20 cellular contexts compared by ENCODE assay signal in the genomic region with DNA sequence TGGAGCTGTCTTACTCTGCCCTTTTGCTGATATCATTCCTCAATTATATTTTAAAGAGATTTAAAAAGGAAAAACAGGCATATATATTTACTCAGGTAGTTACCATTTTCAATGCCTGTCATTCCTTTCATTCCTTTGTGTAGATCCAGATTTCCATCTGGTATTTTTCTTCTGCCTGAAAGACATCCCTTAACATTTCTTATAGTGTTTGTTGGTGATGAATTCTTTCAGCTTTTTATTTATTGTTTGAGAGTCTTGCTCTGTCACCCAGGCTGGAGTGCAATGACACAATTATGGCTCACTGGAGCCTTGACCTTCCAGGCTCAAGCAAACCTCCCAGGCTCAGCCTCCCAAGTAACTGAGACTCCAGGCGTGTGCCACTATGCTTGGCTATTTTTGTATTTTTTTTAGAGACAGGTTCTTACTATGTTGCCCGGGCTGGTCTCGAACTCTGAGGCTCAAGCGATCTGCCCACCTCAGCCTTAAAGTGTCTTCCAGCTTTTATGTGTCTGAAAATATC. TPM values are rescaled to one million over a fixed set of nuclear protein-coding genes. Genes with fewer than 3 reads are reported as not detected.
DNase-seq lines count a peak whose midpoint lies in the region; ATAC-seq, FAIRE-seq and TF ChIP-seq lines count a peak whose summit lies in the region.
"Had no signal": no experiment of that assay in that cellular context is flagged by ENCODE, and none has a peak within 500 bp of the region (broad histone marks: within the 10 kb centered on the region; RNA-seq: fewer than 3 reads in every experiment).

No MANE protein-coding gene starts in this region.

- intact Hi-C loops in HepG2 (cut with micrococcal nuclease; ENCODE audit: unreplicated experiment) (no loop called here), right lobe of liver (cut with DNase I) (no loop called here)

- H3K4me2 ChIP-seq in HepG2 (ENCODE audit: low read depth, low read length), result no peak overlapping the region
- H3K4me2 ChIP-seq: A549, KMS-11 had no signal

- H4K20me1 ChIP-seq in HepG2 (ENCODE audit: insufficient read depth, low read length), result peaks cover 12% of the 10 kb centered on the region; the same call in 1 of the 2 replicates

- CTCF ChIA-PET in HepG2 (lab: Yijun Ruan, JAX; ENCODE audit: low intra/inter-chr PET ratio, low total read pairs), result no interaction called here

- no peaks in the 10 kb centered on the region for H3K36me3 Mint-ChIP-seq in glutamatergic neuron (ENCODE audit: unreplicated experiment)

- H3K4me1 Mint-ChIP-seq in glutamatergic neuron (ENCODE audit: low read depth, unreplicated experiment), result peaks cover 9% of the 10 kb centered on the region

- H3K4me1 ChIP-seq in HepG2 (ENCODE audit: insufficient read depth, low read length), result peaks cover 47% of the 10 kb centered on the region
- peaks cover 0 to 43% (median 7%) of the 10 kb centered on the region in 4 donors for H3K4me1 ChIP-seq in right lobe of liver
- H3K4me1 ChIP-seq in SJSA1 (replicated peaks), result peaks cover 16% of the 10 kb centered on the region
- H3K4me1 ChIP-seq in suprapubic skin, result peaks cover 10% of the 10 kb centered on the region

- H3K9ac ChIP-seq in HepG2 (ENCODE audit: insufficient read depth, low read depth, low read length), result no peak overlapping the region
- H3K9ac ChIP-seq: KMS-11 had no signal

- DNase-seq in HepG2 (ENCODE audit: low spot score), result no peak
- DNase-seq in right lobe of liver, result no peak
- peak; percentile 48 to 51 for DNase-seq in SJSA1 (ENCODE audit: low read depth in 1 of 2, low spot score in 2 of 2)
- no peak for DNase-seq in glutamatergic neuron
- no peak for DNase-seq in suprapubic skin (ENCODE audit: low spot score in 2 of 2)
- DNase-seq in NCI-H2081 treated with DMSO at 0.1 percent for 48 hours (lab: John Stamatoyannopoulos, UW), result no peak
- no peak for DNase-seq in NCI-H774 (lab: John Stamatoyannopoulos, UW)
- DNase-seq: Calu3, GDM1, NCI-H1417, NCI-H1930, NCI-H2171 treated with DMSO at 0.1 percent for 48 hours, SHP77, SW 1271 had no signal

- H3K27ac ChIP-seq in HepG2 (ENCODE audit: extremely low read length, insufficient read depth, low read length) (no peak overlapping the region), right lobe of liver (peak overlapping the region in 1 of 3 donors; percentile 50), SJSA1 (peak overlapping the region; percentile 51; the same call in 1 of the 2 replicates), suprapubic skin (no peak overlapping the region)
- H3K27ac ChIP-seq: A549, KMS-11 had no signal

- no peaks in the 10 kb centered on the region for H3K9me3 ChIP-seq in HepG2 (ENCODE audit: low read length)
- no peaks in the 10 kb centered on the region for H3K9me3 ChIP-seq in right lobe of liver
- no peaks in the 10 kb centered on the region for H3K9me3 ChIP-seq in SJSA1 (replicated peaks)
- H3K9me3 ChIP-seq in suprapubic skin, result no peaks in the 10 kb centered on the region
- H3K9me3 ChIP-seq: A549 had no signal

- ATAC-seq in HepG2, result no peak
- ATAC-seq in right lobe of liver, result no peak
- ATAC-seq in GM21619 (IDR thresholded peaks at IDR 0.05; ENCODE audit: unreplicated experiment), result no peak
- ATAC-seq: A549 had no signal

- H3K27me3 Mint-ChIP-seq in glutamatergic neuron (ENCODE audit: unreplicated experiment), result peaks cover 2% of the 10 kb centered on the region

- POLR2A ChIA-PET in HepG2 (lab: Yijun Ruan, JAX), result no interaction called here

- peak overlapping the region; percentile 12 for H3K27ac Mint-ChIP-seq in glutamatergic neuron (ENCODE audit: unreplicated experiment)

- H3K4me3 Mint-ChIP-seq in glutamatergic neuron (ENCODE audit: unreplicated experiment), result no peak overlapping the region

- no peak overlapping the region for H2AFZ ChIP-seq in HepG2 (ENCODE audit: low read length)

- H3K4me3 ChIP-seq in HepG2 (replicated peaks in 1 of 3; ENCODE audit: insufficient read depth in 1 of 3, low read depth in 2 of 3, low read length in 3 of 3) (no peak overlapping the region), right lobe of liver (no peak overlapping the region), SJSA1 (no peak overlapping the region), suprapubic skin (no peak overlapping the region)
- H3K4me3 ChIP-seq: A549 had no signal

- TSS peak; percentile 8 for BruUV-seq in HepG2 (replicated peaks; lab: Mats Ljungman, UMichigan)

- no peak for TF ChIP-seq CTCF in HepG2 (CRISPR knock-in tag; IDR thresholded peaks at IDR 0.05)
- no peak for TF ChIP-seq CTCF in right lobe of liver (IDR thresholded peaks at IDR 0.05)
- TF ChIP-seq CTCF in glutamatergic neuron (IDR thresholded peaks at IDR 0.05; ENCODE audit: partially characterized antibody, unreplicated experiment), result no peak
- no peak for TF ChIP-seq CTCF in suprapubic skin (IDR thresholded peaks at IDR 0.05)

- H3K9me3 Mint-ChIP-seq in glutamatergic neuron (ENCODE audit: unreplicated experiment), result peaks cover 4% of the 10 kb centered on the region

- peaks cover 61% of the 10 kb centered on the region for H3K79me2 ChIP-seq in HepG2 (ENCODE audit: insufficient read depth, low read length)

- no peak for FAIRE-seq in HepG2 (lab: Jason Lieb, UNC)
- FAIRE-seq: A549, GM12892, RCC 7860 had no signal

- H3K27me3 ChIP-seq in HepG2 (ENCODE audit: control insufficient read depth in 1 of 2, insufficient read depth in 2 of 2, low read length in 2 of 2) (no peaks in the 10 kb centered on the region), right lobe of liver (no peaks in the 10 kb centered on the region), SJSA1 (replicated peaks) (no peaks in the 10 kb centered on the region), suprapubic skin (no peaks in the 10 kb centered on the region)

- peaks cover 1 to 22% of the 10 kb centered on the region in 2 experiments; a peak in 3 of 5 replicates for H3K36me3 ChIP-seq in HepG2 (replicated peaks in 1 of 2; ENCODE audit: control insufficient read depth in 1 of 2, insufficient read depth in 2 of 2, low read length in 2 of 2)
- H3K36me3 ChIP-seq in right lobe of liver, result no peaks in the 10 kb centered on the region
- peaks cover 23% of the 10 kb centered on the region for H3K36me3 ChIP-seq in SJSA1
- H3K36me3 ChIP-seq in suprapubic skin, result peaks cover 11% of the 10 kb centered on the region

- WGBS in HepG2 (ENCODE audit: low lambda C conversion rate), result 99% methylated on average over 4 of the region's 4 CpGs
- WGBS in right lobe of liver (ENCODE audit: insufficient coverage, low coverage, low lambda C conversion rate, missing lambda C conversion rate), result 88% methylated on average over 4 of the region's 4 CpGs
- 95% methylated on average over 4 of the region's 4 CpGs for WGBS in suprapubic skin

- TF ChIP-seq POLR2A in HepG2 (IDR thresholded peaks at IDR 0.05; ENCODE audit: insufficient read depth in 1 of 2, low read depth in 2 of 2, low read length in 2 of 2) (no peak), right lobe of liver (IDR thresholded peaks at IDR 0.05) (no peak), suprapubic skin (IDR thresholded peaks at IDR 0.05) (no peak)

- TF ChIP-seq RAD21 in HepG2 (CRISPR knock-in tag; IDR thresholded peaks at IDR 0.05), result no peak

- TF ChIP-seq EP300 in HepG2 (IDR thresholded peaks at IDR 0.05; ENCODE audit: low read depth in 2 of 2, low read length in 2 of 2) (no peak), HepG2 (CRISPR knock-in tag; IDR thresholded peaks at IDR 0.05; ENCODE audit: borderline replicate concordance) (no peak), suprapubic skin (IDR thresholded peaks at IDR 0.05) (no peak)

- in situ Hi-C loops in HepG2 (cut with HindIII; ENCODE audit: extremely low pct_ligation_motif_present, low pct_unique_long_range_greater_than_20kb), result no loop called here

RNA-seq across cellular contexts. Expression of gene POM121, which starts 5.6 kb away (rescaled TPM):
- total RNA-seq in HepG2 (2016; rRNA removed; fragmentation: Illumina TruSeq; extraction: Trizol) (8.4 and 12.7 TPM in 2 replicates), right lobe of liver (10 to 100 TPM; 14.2 to 19.0 (median 16.6) TPM), glutamatergic neuron (ENCODE audit: unreplicated experiment) (50.9 TPM), suprapubic skin (10 to 100 TPM; 23.4 to 38.2 (median 30.2) TPM)
- total RNA-seq in HepG2 (2016; cell fraction: cytosol; rRNA removed; fragmentation: Illumina TruSeq; extraction: Trizol; ENCODE audit: low read depth), result 7.3 and 8.9 TPM in 2 replicates
- total RNA-seq in HepG2 (2016; cell fraction: insoluble cytoplasmic fraction; rRNA removed; fragmentation: Illumina TruSeq; extraction: Trizol), result 8.1 and 12.1 TPM in 2 replicates
- total RNA-seq in HepG2 (2016; cell fraction: membrane; rRNA removed; fragmentation: Illumina TruSeq; extraction: Trizol), result 9.6 and 11.2 TPM in 2 replicates
- 15.4 and 17.1 TPM in 2 replicates for total RNA-seq in HepG2 (2016; cell fraction: nucleus; rRNA removed; fragmentation: Illumina TruSeq; extraction: Trizol)
- 9.2 and 10.3 TPM in 2 replicates for polyA plus RNA-seq in HepG2 (2011; rRNA removed)
- 6.9 and 7.8 TPM in 2 replicates for polyA plus RNA-seq in HepG2 (2011; cell fraction: cytosol; rRNA removed)
- 26.7 and 30.4 TPM in 2 replicates for polyA plus RNA-seq in HepG2 (2011; cell fraction: nucleus; rRNA removed)
- 24.9 and 31.2 TPM in 2 replicates for polyA plus RNA-seq in HepG2 (2012)
- 2.0 and 2.4 TPM in 2 replicates for polyA plus RNA-seq in HepG2 (2016; cell fraction: cytosol; fragmentation: Illumina TruSeq; extraction: Trizol; ENCODE audit: low read depth)
- 28.5 and 38.3 TPM in 2 replicates for polyA plus RNA-seq in HepG2 (2016; cell fraction: insoluble cytoplasmic fraction; fragmentation: Illumina TruSeq; extraction: Trizol; ENCODE audit: low read depth)
- 10.4 and 10.5 TPM in 2 replicates for polyA plus RNA-seq in HepG2 (2016; cell fraction: membrane; fragmentation: Illumina TruSeq; extraction: Trizol; ENCODE audit: low read depth)
- polyA plus RNA-seq in HepG2 (2016; cell fraction: nucleus; fragmentation: Illumina TruSeq; extraction: Trizol; ENCODE audit: insufficient read depth, low read depth), result 58.9 and 64.1 TPM in 2 replicates
- polyA minus RNA-seq in HepG2 (2011; rRNA and poly(A)+ RNA removed; ENCODE audit: low replicate concordance), result 14.3 and 15.0 TPM in 2 replicates
- polyA minus RNA-seq in HepG2 (2011; cell fraction: cytosol; rRNA and poly(A)+ RNA removed), result 13.8 and 14.0 TPM in 2 replicates
- polyA minus RNA-seq in HepG2 (2011; cell fraction: nucleus; rRNA and poly(A)+ RNA removed), result 13.9 and 14.9 TPM in 2 replicates
- total RNA-seq in SJSA1 (2014; rRNA removed; shearing (Covaris generic)), result 5.4 and 5.8 TPM in 2 replicates

RNA-seq across cellular contexts. Expression of gene TRIM74, which starts 50.0 kb away (rescaled TPM):
- total RNA-seq in HepG2 (2016; rRNA removed; fragmentation: Illumina TruSeq; extraction: Trizol) (0.88 and 1.4 TPM in 2 replicates), right lobe of liver (under 1 TPM in 4 of 6 experiments, not detected in 2; 0.35 to 0.88 (median 0.72) TPM), glutamatergic neuron (ENCODE audit: unreplicated experiment) (2.9 TPM), suprapubic skin (not detected)
- total RNA-seq in HepG2 (2016; cell fraction: cytosol; rRNA removed; fragmentation: Illumina TruSeq; extraction: Trizol; ENCODE audit: low read depth), result 0.71 TPM in 1 of 2 replicates, not detected in the other
- total RNA-seq in HepG2 (2016; cell fraction: insoluble cytoplasmic fraction; rRNA removed; fragmentation: Illumina TruSeq; extraction: Trizol), result 0.94 and 2.2 TPM in 2 replicates
- total RNA-seq in HepG2 (2016; cell fraction: membrane; rRNA removed; fragmentation: Illumina TruSeq; extraction: Trizol), result 0.37 and 0.72 TPM in 2 replicates
- total RNA-seq in HepG2 (2016; cell fraction: nucleus; rRNA removed; fragmentation: Illumina TruSeq; extraction: Trizol), result 1.4 and 1.5 TPM in 2 replicates
- 0.51 and 0.61 TPM in 2 replicates for polyA plus RNA-seq in HepG2 (2011; rRNA removed)
- 0.18 and 0.48 TPM in 2 replicates for polyA plus RNA-seq in HepG2 (2011; cell fraction: cytosol; rRNA removed)
- polyA plus RNA-seq in HepG2 (2011; cell fraction: nucleus; rRNA removed), result 8.5 and 14.9 TPM in 2 replicates
- 0.90 and 1.1 TPM in 2 replicates for polyA plus RNA-seq in HepG2 (2012)
- 0.32 TPM in 1 of 2 replicates, not detected in the other for polyA plus RNA-seq in HepG2 (2016; cell fraction: cytosol; fragmentation: Illumina TruSeq; extraction: Trizol; ENCODE audit: low read depth)
- 1.3 and 2.3 TPM in 2 replicates for polyA plus RNA-seq in HepG2 (2016; cell fraction: insoluble cytoplasmic fraction; fragmentation: Illumina TruSeq; extraction: Trizol; ENCODE audit: low read depth)
- polyA plus RNA-seq in HepG2 (2016; cell fraction: membrane; fragmentation: Illumina TruSeq; extraction: Trizol; ENCODE audit: low read depth), result 0.42 and 1.2 TPM in 2 replicates
- 2.9 and 3.1 TPM in 2 replicates for polyA plus RNA-seq in HepG2 (2016; cell fraction: nucleus; fragmentation: Illumina TruSeq; extraction: Trizol; ENCODE audit: insufficient read depth, low read depth)
- polyA minus RNA-seq in HepG2 (2011; rRNA and poly(A)+ RNA removed; ENCODE audit: low replicate concordance), result 0.14 and 1.6 TPM in 2 replicates
- not detected in 2 replicates for polyA minus RNA-seq in HepG2 (2011; cell fraction: cytosol; rRNA and poly(A)+ RNA removed)
- polyA minus RNA-seq in HepG2 (2011; cell fraction: nucleus; rRNA and poly(A)+ RNA removed), result 0.77 TPM in 1 of 2 replicates, not detected in the other
- total RNA-seq in SJSA1 (2014; rRNA removed; shearing (Covaris generic)), result not detected in 2 replicates
- total RNA-seq: H4 had no signal

Comparison
In these comparisons a context has a peak if more than half of its experiments do, and no peak if none do; other contexts are left out.
1. DNase-seq: peak in SJSA1 (2 of 2); none in HepG2 (single experiment), right lobe of liver (0 of 3), glutamatergic neuron (single experiment), suprapubic skin (0 of 2), NCI-H2081 treated with DMSO at 0.1 percent for 48 hours (single experiment) and NCI-H774 (single experiment).